9 cellular contexts compared by ENCODE assay signal in genomic region chr12:57517187-57517586, GRCh38. TPM values are rescaled to one million over a fixed set of nuclear protein-coding genes. Genes with fewer than 3 reads are reported as not detected.
DNase-seq lines count a peak whose midpoint lies in the region; ATAC-seq and TF ChIP-seq lines count a peak whose summit lies in the region.
"Had no signal": no experiment of that assay in that cellular context is flagged by ENCODE, and none has a peak within 500 bp of the region (broad histone marks: within the 10 kb centered on the region; RNA-seq: fewer than 3 reads in every experiment).

No MANE protein-coding gene starts in this region.

- H2AFZ ChIP-seq in hepatocyte: no peak overlapping the region
- no peak overlapping the region for H2AFZ ChIP-seq in Karpas-422 (ENCODE audit: low read length)

- intact Hi-C loops in left ventricle myocardium superior (cut with micrococcal nuclease): no loop called here
- intact Hi-C loops in upper lobe of right lung (cut with DNase I): no loop called here

- H3K79me2 ChIP-seq in hepatocyte (peaks cover 30% of the 10 kb centered on the region), Karpas-422 (ENCODE audit: low read length) (peaks cover 32% of the 10 kb centered on the region)

- H3K36me3 Mint-ChIP-seq in activated T-helper 17 cell treated with anti-CD3 and anti-CD28 coated beads, Interleukin-2, amount 50 U/mL, for 72 hours (ENCODE audit: low read depth): peaks cover 95% of the 10 kb centered on the region

- H3K4me1 Mint-ChIP-seq in activated T-helper 17 cell treated with anti-CD3 and anti-CD28 coated beads, Interleukin-2, amount 50 U/mL, for 72 hours: peaks cover 19% of the 10 kb centered on the region

- H3K27me3 Mint-ChIP-seq in activated T-helper 17 cell treated with anti-CD3 and anti-CD28 coated beads, Interleukin-2, amount 50 U/mL, for 72 hours: no peaks in the 10 kb centered on the region

- peaks cover 32% of the 10 kb centered on the region for H4K20me1 ChIP-seq in hepatocyte (ENCODE audit: insufficient read depth, poor library complexity, severe bottlenecking)
- peaks cover 28% of the 10 kb centered on the region; the same call in 1 of the 2 replicates for H4K20me1 ChIP-seq in Karpas-422 (ENCODE audit: insufficient read depth, low read depth, low read length)

- H3K4me3 Mint-ChIP-seq in activated T-helper 17 cell treated with anti-CD3 and anti-CD28 coated beads, Interleukin-2, amount 50 U/mL, for 72 hours: peak overlapping the region; percentile 81

- H3K4me1 ChIP-seq in right atrium auricular region (peaks cover 0 to 45% of the 10 kb centered on the region in 2 donors), hepatocyte (ENCODE audit: insufficient read depth) (peaks cover 13% of the 10 kb centered on the region), upper lobe of right lung (peaks cover 39% of the 10 kb centered on the region), Karpas-422 (ENCODE audit: low read length) (peaks cover 28% of the 10 kb centered on the region)

- TF ChIP-seq CTCF in right atrium auricular region (IDR thresholded peaks at IDR 0.05) (no peak), hepatocyte (IDR thresholded peaks at IDR 0.05; ENCODE audit: poor library complexity) (no peak), upper lobe of right lung (IDR thresholded peaks at IDR 0.05) (no peak)

- H3K4me3 ChIP-seq in right atrium auricular region (no peak overlapping the region), hepatocyte (no peak overlapping the region), upper lobe of right lung (no peak overlapping the region), Karpas-422 (ENCODE audit: low read length) (no peak overlapping the region)

- H3K9me3 Mint-ChIP-seq in activated T-helper 17 cell treated with anti-CD3 and anti-CD28 coated beads, Interleukin-2, amount 50 U/mL, for 72 hours: no peaks in the 10 kb centered on the region

- H3K27me3 ChIP-seq in right atrium auricular region (no peaks in the 10 kb centered on the region), hepatocyte (no peaks in the 10 kb centered on the region), upper lobe of right lung (no peaks in the 10 kb centered on the region), Karpas-422 (ENCODE audit: low read length) (no peaks in the 10 kb centered on the region)

- H3K9me3 ChIP-seq in right atrium auricular region (no peaks in the 10 kb centered on the region), hepatocyte (ENCODE audit: low read depth) (no peaks in the 10 kb centered on the region), upper lobe of right lung (no peaks in the 10 kb centered on the region), Karpas-422 (ENCODE audit: low read length) (no peaks in the 10 kb centered on the region)

- H3K4me2 ChIP-seq in hepatocyte (peak overlapping the region; percentile 93), Karpas-422 (ENCODE audit: low read depth, low read length, poor library complexity, severe bottlenecking) (no peak overlapping the region)

- H3K9me2 ChIP-seq in hepatocyte (replicated peaks; ENCODE audit: insufficient read depth) (no peaks in the 10 kb centered on the region), Karpas-422 (replicated peaks; ENCODE audit: insufficient read depth, low read length) (no peaks in the 10 kb centered on the region)

- no peak for ATAC-seq in left ventricle myocardium superior
- ATAC-seq in activated T-helper 17 cell treated with anti-CD3 and anti-CD28 coated beads, Interleukin-2, amount 50 U/mL, for 72 hours (replicated peaks): no peak
- ATAC-seq in upper lobe of right lung: no peak
- ATAC-seq in GM19023 (IDR thresholded peaks at IDR 0.05; ENCODE audit: unreplicated experiment): no peak

- H3K36me3 ChIP-seq in right atrium auricular region (peaks cover 52% of the 10 kb centered on the region), hepatocyte (replicated peaks; ENCODE audit: insufficient read depth, low read depth) (no peaks in the 10 kb centered on the region), upper lobe of right lung (peaks cover 60% of the 10 kb centered on the region), Karpas-422 (ENCODE audit: insufficient read depth, low read length) (peaks cover 52% of the 10 kb centered on the region)

- H3K9ac ChIP-seq in Karpas-422 (ENCODE audit: low read length): no peak overlapping the region

- no peak for DNase-seq in right atrium auricular region (ENCODE audit: low spot score)
- DNase-seq in left ventricle myocardium superior: no peak
- DNase-seq in hepatocyte (ENCODE audit: low spot score): no peak
- DNase-seq in upper lobe of right lung: no peak
- DNase-seq in Karpas-422: no peak
- DNase-seq in superior temporal gyrus (ENCODE audit: extremely low spot score): no peak
- DNase-seq: activated CD4-positive, alpha-beta T cell treated with anti-CD3 and anti-CD28 coated beads, Interleukin-2, amount 50 U/mL, for 1 hour had no signal

- 75% methylated on average over 1 of the region's 1 CpG for WGBS in hepatocyte (ENCODE audit: low lambda C conversion rate, missing lambda C conversion rate)

- H3K27ac ChIP-seq in right atrium auricular region: peak overlapping the region; percentile 97 to 100
- peak overlapping the region; percentile 98 for H3K27ac ChIP-seq in hepatocyte
- H3K27ac ChIP-seq in upper lobe of right lung: peak overlapping the region; percentile 37
- no peak overlapping the region for H3K27ac ChIP-seq in Karpas-422 (ENCODE audit: low read length)

- H3K27ac Mint-ChIP-seq in activated T-helper 17 cell treated with anti-CD3 and anti-CD28 coated beads, Interleukin-2, amount 50 U/mL, for 72 hours: no peak overlapping the region

RNA-seq across cellular contexts. Expression of gene DDIT3, which starts 3.1 kb away (rescaled TPM):
- total RNA-seq in right atrium auricular region (10 to 100 TPM; 19.8 to 25.0 TPM), left ventricle myocardium superior (22.2 TPM), hepatocyte (92.7 and 105 TPM in 2 replicates), upper lobe of right lung (47.3 TPM)
- total RNA-seq in activated T-helper 17 cell treated with anti-CD3 and anti-CD28 coated beads, Interleukin-2, amount 50 U/mL, for 72 hours: 10 to 100 TPM; 14.2 to 25.3 TPM
- 133 and 145 TPM in 2 replicates for polyA plus RNA-seq in hepatocyte
- total RNA-seq in Karpas-422 (2014; rRNA removed; shearing (Covaris generic); ENCODE audit: low replicate concordance): 54.3 and 73.3 TPM in 2 replicates

RNA-seq across cellular contexts. Expression of gene MBD6, which starts 5.4 kb away (rescaled TPM):
- total RNA-seq in right atrium auricular region (10 to 100 TPM; 12.5 to 14.4 TPM), left ventricle myocardium superior (35.2 TPM), hepatocyte (6.6 and 7.0 TPM in 2 replicates), upper lobe of right lung (85.8 TPM)
- 10 to 100 TPM; 78.8 to 83.1 TPM for total RNA-seq in activated T-helper 17 cell treated with anti-CD3 and anti-CD28 coated beads, Interleukin-2, amount 50 U/mL, for 72 hours
- polyA plus RNA-seq in hepatocyte: 35.2 and 39.8 TPM in 2 replicates
- 23.5 and 32.4 TPM in 2 replicates for total RNA-seq in Karpas-422 (2014; rRNA removed; shearing (Covaris generic); ENCODE audit: low replicate concordance)

RNA-seq across cellular contexts. Expression of gene MARS1, which starts 29.3 kb away (rescaled TPM):
- total RNA-seq in right atrium auricular region: 10 to 100 TPM; 36.9 to 41.0 TPM
- total RNA-seq in left ventricle myocardium superior: 72.7 TPM
- 100 to 1,000 TPM; 130 to 243 TPM for total RNA-seq in activated T-helper 17 cell treated with anti-CD3 and anti-CD28 coated beads, Interleukin-2, amount 50 U/mL, for 72 hours
- total RNA-seq in hepatocyte: 117 and 124 TPM in 2 replicates
- polyA plus RNA-seq in hepatocyte: 147 and 158 TPM in 2 replicates
- total RNA-seq in upper lobe of right lung: 141 TPM
- 204 and 260 TPM in 2 replicates for total RNA-seq in Karpas-422 (2014; rRNA removed; shearing (Covaris generic); ENCODE audit: low replicate concordance)

RNA-seq across cellular contexts. Expression of gene DCTN2, which starts 29.8 kb away (rescaled TPM):
- 100 to 1,000 TPM; 109 to 114 TPM for total RNA-seq in right atrium auricular region
- 89.2 TPM for total RNA-seq in left ventricle myocardium superior
- total RNA-seq in activated T-helper 17 cell treated with anti-CD3 and anti-CD28 coated beads, Interleukin-2, amount 50 U/mL, for 72 hours: 10 to 100 TPM; 78.5 to 96.4 TPM
- 122 and 124 TPM in 2 replicates for total RNA-seq in hepatocyte
- polyA plus RNA-seq in hepatocyte: 110 and 112 TPM in 2 replicates
- total RNA-seq in upper lobe of right lung: 90.7 TPM
- total RNA-seq in Karpas-422 (2014; rRNA removed; shearing (Covaris generic); ENCODE audit: low replicate concordance): 77.9 and 123 TPM in 2 replicates

RNA-seq across cellular contexts. Expression of gene KIF5A, which starts 32.7 kb away (rescaled TPM):
- total RNA-seq in right atrium auricular region (under 1 TPM; 0.11 to 0.12 TPM), left ventricle myocardium superior (0.12 TPM), hepatocyte (0.03 and 0.16 TPM in 2 replicates), upper lobe of right lung (0.14 TPM)
- 1 to 10 TPM; 2.0 to 3.0 TPM for total RNA-seq in activated T-helper 17 cell treated with anti-CD3 and anti-CD28 coated beads, Interleukin-2, amount 50 U/mL, for 72 hours
- 0.18 TPM in 2 replicates for polyA plus RNA-seq in hepatocyte
- total RNA-seq in Karpas-422 (2014; rRNA removed; shearing (Covaris generic); ENCODE audit: low replicate concordance): 21.5 and 24.0 TPM in 2 replicates
